ENCODE assay signal across 8 cellular contexts in the genomic region with DNA sequence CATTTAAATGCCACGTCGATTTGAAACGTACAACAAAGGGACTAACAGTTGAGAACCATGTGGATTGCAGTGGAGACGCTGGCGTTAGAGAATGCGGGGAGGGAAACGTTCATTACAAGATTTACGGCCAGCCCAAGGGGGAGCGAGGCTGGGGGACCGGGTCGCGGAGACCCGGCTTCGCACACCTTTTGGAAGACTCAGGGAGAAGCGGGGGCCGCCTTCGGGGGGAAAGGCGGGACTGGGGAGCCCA. TPM values are rescaled to one million over a fixed set of nuclear protein-coding genes. Genes with fewer than 3 reads are reported as not detected.
A peak's percentile ranks its signal among the peaks of the same experiment; 100 is the strongest.
DNase-seq lines count a peak whose midpoint lies in the region; TF ChIP-seq lines count a peak whose summit lies in the region.

No MANE protein-coding gene starts in this region.

- H3K9ac ChIP-seq in skeletal muscle tissue (ENCODE audit: low read depth in 1 of 3, low read length in 3 of 3) = peak overlapping the region; percentile 89 to 97 (median 93)

- H3K4me1 Mint-ChIP-seq in T-helper 1 cell treated with Interleukin-12 subunit alpha and Interleukin-12 subunit beta and Interleukin-4 antibody, amounts not matched to agents 30 μg/mL and 1 μg/mL, for 36 hours (ENCODE audit: low read depth) = peaks cover 11% of the 10 kb centered on the region

- DNase-seq in activated T-cell treated with anti-CD3 and anti-CD28 coated beads, Interleukin-2, amount 50 U/mL, for 1 hour = peak; percentile 68
- DNase-seq in activated T-cell treated with anti-CD3 and anti-CD28 coated beads for 4 hours (no peak), fibroblast of mammary gland (ENCODE audit: low read depth) (peak; percentile 3), 8988T (no peak), GM19238 (ENCODE audit: insufficient read length, low spot score) (no peak), NCI-H345 (lab: John Stamatoyannopoulos, UW) (no peak)

- peaks cover 2% of the 10 kb centered on the region for H3K36me3 Mint-ChIP-seq in T-helper 1 cell treated with Interleukin-12 subunit alpha and Interleukin-12 subunit beta and Interleukin-4 antibody, amounts not matched to agents 30 μg/mL and 1 μg/mL, for 36 hours (ENCODE audit: low read depth)

- peaks cover 0 to 8% (median 4%) of the 10 kb centered on the region in 3 donors for H3K4me1 ChIP-seq in skeletal muscle tissue (ENCODE audit: control insufficient read depth in 3 of 3, insufficient read depth in 3 of 3, low read length in 3 of 3)

- H3K27ac Mint-ChIP-seq in T-helper 1 cell treated with Interleukin-12 subunit alpha and Interleukin-12 subunit beta and Interleukin-4 antibody, amounts not matched to agents 30 μg/mL and 1 μg/mL, for 36 hours = peak overlapping the region; percentile 99

- no peak for TF ChIP-seq CTCF in fibroblast of mammary gland (conservative IDR thresholded peaks at IDR 0.05; ENCODE audit: control insufficient read depth, insufficient read depth, low read depth, low read length)

- H3K27me3 Mint-ChIP-seq in T-helper 1 cell treated with Interleukin-12 subunit alpha and Interleukin-12 subunit beta and Interleukin-4 antibody, amounts not matched to agents 30 μg/mL and 1 μg/mL, for 36 hours (ENCODE audit: low read depth) = no peaks in the 10 kb centered on the region

- H3K27ac ChIP-seq in skeletal muscle tissue (ENCODE audit: low read depth, low read length) = peak overlapping the region; percentile 88

- no peaks in the 10 kb centered on the region for H3K9me3 ChIP-seq in skeletal muscle tissue (ENCODE audit: control insufficient read depth in 3 of 3, low read length in 3 of 3)

- H3K9me3 Mint-ChIP-seq in T-helper 1 cell treated with Interleukin-12 subunit alpha and Interleukin-12 subunit beta and Interleukin-4 antibody, amounts not matched to agents 30 μg/mL and 1 μg/mL, for 36 hours = no peaks in the 10 kb centered on the region

- H3K27me3 ChIP-seq in skeletal muscle tissue (ENCODE audit: control insufficient read depth in 3 of 3, insufficient read depth in 3 of 3, low read length in 3 of 3) = no peaks in the 10 kb centered on the region

- peak overlapping the region; percentile 72 for H3K4me3 ChIP-seq in fibroblast of mammary gland (ENCODE audit: control insufficient read depth, low read depth, low read length)
- H3K4me3 ChIP-seq in skeletal muscle tissue (ENCODE audit: low read length in 3 of 3) = peak overlapping the region; percentile 79 to 83 (median 81)

- peak overlapping the region; percentile 92 for H3K4me3 Mint-ChIP-seq in T-helper 1 cell treated with Interleukin-12 subunit alpha and Interleukin-12 subunit beta and Interleukin-4 antibody, amounts not matched to agents 30 μg/mL and 1 μg/mL, for 36 hours

- H3K36me3 ChIP-seq in skeletal muscle tissue (ENCODE audit: control insufficient read depth in 3 of 3, insufficient read depth in 3 of 3, low read length in 3 of 3) = no peaks in the 10 kb centered on the region

RNA-seq across cellular contexts. Expression of a gene that starts 20.8 kb away (rescaled TPM):
- total RNA-seq in skeletal muscle tissue = not detected

RNA-seq across cellular contexts. Expression of a gene that starts 48.8 kb away (rescaled TPM):
- total RNA-seq in skeletal muscle tissue = not detected

Comparison
In these comparisons a context has a peak if more than half of its experiments do, and no peak if none do; other contexts are left out.
1. DNase-seq: peak in activated T-cell treated with anti-CD3 and anti-CD28 coated beads, Interleukin-2, amount 50 U/mL, for 1 hour (single experiment) and fibroblast of mammary gland (single experiment); none in activated T-cell treated with anti-CD3 and anti-CD28 coated beads for 4 hours (single experiment), 8988T (single experiment), GM19238 (single experiment) and NCI-H345 (single experiment).